In the genomic region with DNA sequence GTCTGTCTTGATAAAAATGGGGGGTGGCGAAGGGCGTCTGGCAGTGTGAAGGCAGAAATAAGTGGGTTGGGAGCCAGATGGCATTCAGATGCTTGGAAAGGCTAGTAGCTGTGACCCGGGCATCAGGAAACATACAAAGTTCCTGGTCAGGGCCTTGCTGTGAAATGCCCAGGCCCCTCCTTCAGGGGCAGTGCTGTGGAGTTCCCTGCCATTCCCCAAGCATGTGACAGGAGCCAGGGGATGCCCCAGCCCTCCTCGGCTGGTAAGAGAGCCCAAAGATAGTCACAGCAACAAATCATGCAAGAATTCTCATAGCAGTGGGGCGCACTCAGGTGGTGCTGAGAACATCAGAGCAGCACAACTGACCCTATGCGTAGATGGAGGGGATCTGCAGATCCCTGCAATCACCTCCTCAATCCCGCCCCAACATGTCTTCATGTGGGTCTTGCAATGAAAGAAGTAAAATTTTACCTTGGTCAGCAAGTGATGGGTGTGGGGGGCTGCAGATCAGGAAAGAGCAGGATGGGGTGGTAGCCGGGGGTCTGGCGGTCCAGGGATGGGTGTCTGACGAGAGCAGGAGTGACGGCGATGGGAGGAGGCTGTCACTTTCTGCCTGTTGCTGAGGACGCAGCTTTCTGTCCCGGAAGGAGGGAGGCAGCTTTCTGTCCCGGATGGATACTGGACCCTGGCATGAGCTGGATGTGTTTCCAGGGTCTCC, we compare ENCODE assay signal across 2 cellular contexts.
TF ChIP-seq lines count a peak whose summit lies in the region.

No MANE protein-coding gene starts in this region.

TF ChIP-seq in GM23338, 12 proteins besides CTCF, POLR2A, EP300 and RAD21 (continues in another document):
- TF ChIP-seq, protein P1, sequence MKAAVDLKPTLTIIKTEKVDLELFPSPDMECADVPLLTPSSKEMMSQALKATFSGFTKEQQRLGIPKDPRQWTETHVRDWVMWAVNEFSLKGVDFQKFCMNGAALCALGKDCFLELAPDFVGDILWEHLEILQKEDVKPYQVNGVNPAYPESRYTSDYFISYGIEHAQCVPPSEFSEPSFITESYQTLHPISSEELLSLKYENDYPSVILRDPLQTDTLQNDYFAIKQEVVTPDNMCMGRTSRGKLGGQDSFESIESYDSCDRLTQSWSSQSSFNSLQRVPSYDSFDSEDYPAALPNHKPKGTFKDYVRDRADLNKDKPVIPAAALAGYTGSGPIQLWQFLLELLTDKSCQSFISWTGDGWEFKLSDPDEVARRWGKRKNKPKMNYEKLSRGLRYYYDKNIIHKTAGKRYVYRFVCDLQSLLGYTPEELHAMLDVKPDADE (IDR thresholded peaks at IDR 0.05): no peak
- TF ChIP-seq STAT1 (IDR thresholded peaks at IDR 0.05; ENCODE audit: unreplicated experiment): no peak
- no peak for TF ChIP-seq POLR2AphosphoS5 (IDR thresholded peaks at IDR 0.05; ENCODE audit: low read depth)
- TF ChIP-seq EZH2phosphoT487 (IDR thresholded peaks at IDR 0.05; ENCODE audit: unreplicated experiment): no peak
- no peak for TF ChIP-seq NANOG (IDR thresholded peaks at IDR 0.05; ENCODE audit: borderline replicate concordance)
- TF ChIP-seq, protein P2, sequence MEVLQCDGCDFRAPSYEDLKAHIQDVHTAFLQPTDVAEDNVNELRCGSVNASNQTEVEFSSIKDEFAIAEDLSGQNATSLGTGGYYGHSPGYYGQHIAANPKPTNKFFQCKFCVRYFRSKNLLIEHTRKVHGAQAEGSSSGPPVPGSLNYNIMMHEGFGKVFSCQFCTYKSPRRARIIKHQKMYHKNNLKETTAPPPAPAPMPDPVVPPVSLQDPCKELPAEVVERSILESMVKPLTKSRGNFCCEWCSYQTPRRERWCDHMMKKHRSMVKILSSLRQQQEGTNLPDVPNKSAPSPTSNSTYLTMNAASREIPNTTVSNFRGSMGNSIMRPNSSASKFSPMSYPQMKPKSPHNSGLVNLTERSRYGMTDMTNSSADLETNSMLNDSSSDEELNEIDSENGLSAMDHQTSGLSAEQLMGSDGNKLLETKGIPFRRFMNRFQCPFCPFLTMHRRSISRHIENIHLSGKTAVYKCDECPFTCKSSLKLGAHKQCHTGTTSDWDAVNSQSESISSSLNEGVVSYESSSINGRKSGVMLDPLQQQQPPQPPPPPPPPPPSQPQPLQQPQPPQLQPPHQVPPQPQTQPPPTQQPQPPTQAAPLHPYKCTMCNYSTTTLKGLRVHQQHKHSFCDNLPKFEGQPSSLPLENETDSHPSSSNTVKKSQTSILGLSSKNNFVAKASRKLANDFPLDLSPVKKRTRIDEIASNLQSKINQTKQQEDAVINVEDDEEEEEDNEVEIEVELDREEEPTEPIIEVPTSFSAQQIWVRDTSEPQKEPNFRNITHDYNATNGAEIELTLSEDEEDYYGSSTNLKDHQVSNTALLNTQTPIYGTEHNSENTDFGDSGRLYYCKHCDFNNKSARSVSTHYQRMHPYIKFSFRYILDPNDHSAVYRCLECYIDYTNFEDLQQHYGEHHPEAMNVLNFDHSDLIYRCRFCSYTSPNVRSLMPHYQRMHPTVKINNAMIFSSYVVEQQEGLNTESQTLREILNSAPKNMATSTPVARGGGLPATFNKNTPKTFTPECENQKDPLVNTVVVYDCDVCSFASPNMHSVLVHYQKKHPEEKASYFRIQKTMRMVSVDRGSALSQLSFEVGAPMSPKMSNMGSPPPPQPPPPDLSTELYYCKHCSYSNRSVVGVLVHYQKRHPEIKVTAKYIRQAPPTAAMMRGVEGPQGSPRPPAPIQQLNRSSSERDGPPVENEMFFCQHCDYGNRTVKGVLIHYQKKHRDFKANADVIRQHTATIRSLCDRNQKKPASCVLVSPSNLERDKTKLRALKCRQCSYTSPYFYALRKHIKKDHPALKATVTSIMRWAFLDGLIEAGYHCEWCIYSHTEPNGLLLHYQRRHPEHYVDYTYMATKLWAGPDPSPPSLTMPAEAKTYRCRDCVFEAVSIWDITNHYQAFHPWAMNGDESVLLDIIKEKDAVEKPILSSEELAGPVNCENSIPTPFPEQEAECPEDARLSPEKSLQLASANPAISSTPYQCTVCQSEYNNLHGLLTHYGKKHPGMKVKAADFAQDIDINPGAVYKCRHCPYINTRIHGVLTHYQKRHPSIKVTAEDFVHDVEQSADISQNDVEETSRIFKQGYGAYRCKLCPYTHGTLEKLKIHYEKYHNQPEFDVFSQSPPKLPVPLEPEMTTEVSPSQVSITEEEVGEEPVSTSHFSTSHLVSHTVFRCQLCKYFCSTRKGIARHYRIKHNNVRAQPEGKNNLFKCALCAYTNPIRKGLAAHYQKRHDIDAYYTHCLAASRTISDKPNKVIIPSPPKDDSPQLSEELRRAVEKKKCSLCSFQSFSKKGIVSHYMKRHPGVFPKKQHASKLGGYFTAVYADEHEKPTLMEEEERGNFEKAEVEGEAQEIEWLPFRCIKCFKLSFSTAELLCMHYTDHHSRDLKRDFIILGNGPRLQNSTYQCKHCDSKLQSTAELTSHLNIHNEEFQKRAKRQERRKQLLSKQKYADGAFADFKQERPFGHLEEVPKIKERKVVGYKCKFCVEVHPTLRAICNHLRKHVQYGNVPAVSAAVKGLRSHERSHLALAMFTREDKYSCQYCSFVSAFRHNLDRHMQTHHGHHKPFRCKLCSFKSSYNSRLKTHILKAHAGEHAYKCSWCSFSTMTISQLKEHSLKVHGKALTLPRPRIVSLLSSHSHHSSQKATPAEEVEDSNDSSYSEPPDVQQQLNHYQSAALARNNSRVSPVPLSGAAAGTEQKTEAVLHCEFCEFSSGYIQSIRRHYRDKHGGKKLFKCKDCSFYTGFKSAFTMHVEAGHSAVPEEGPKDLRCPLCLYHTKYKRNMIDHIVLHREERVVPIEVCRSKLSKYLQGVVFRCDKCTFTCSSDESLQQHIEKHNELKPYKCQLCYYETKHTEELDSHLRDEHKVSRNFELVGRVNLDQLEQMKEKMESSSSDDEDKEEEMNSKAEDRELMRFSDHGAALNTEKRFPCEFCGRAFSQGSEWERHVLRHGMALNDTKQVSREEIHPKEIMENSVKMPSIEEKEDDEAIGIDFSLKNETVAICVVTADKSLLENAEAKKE (CRISPR knock-in tag; IDR thresholded peaks at IDR 0.05): no peak
- TF ChIP-seq CREB1 (CRISPR knock-in tag; IDR thresholded peaks at IDR 0.05; ENCODE audit: low read depth): no peak
- TF ChIP-seq JUNB (IDR thresholded peaks at IDR 0.05; ENCODE audit: unreplicated experiment): no peak
- TF ChIP-seq ZNF114 (CRISPR knock-in tag; IDR thresholded peaks at IDR 0.05): no peak

TF ChIP-seq in GM12878, 131 proteins besides CTCF, POLR2A, EP300 and RAD21:
- TF ChIP-seq ASH2L (IDR thresholded peaks at IDR 0.05; ENCODE audit: borderline replicate concordance, low read depth): no peak
- no peak for TF ChIP-seq GABPA (IDR thresholded peaks at IDR 0.05; ENCODE audit: low read depth)
